Comparison of ENCODE assay signal across 9 cellular contexts in genomic region chr5:150142800-150143724, GRCh38. TPM values are rescaled to one million over a fixed set of nuclear protein-coding genes. Genes with fewer than 3 reads are reported as not detected.
A peak's percentile ranks its signal among the peaks of the same experiment; 100 is the strongest.
DNase-seq lines count a peak whose midpoint lies in the region; TF ChIP-seq lines count a peak whose summit lies in the region.
"Had no signal": no experiment of that assay in that cellular context is flagged by ENCODE, and none has a peak within 500 bp of the region (broad histone marks: within the 10 kb centered on the region; RNA-seq: fewer than 3 reads in every experiment).

No MANE protein-coding gene starts in this region.

- H3K4me1 ChIP-seq in BE2C = peaks cover 60% of the 10 kb centered on the region
- H3K4me1 ChIP-seq in neural progenitor cell = peaks cover 51% of the 10 kb centered on the region
- no peaks in the 10 kb centered on the region for H3K4me1 ChIP-seq in HAP-1

- peaks cover 2% of the 10 kb centered on the region for H3K36me3 Mint-ChIP-seq in neural progenitor cell

- H3K27ac ChIP-seq in epithelial cell of prostate = peak overlapping the region; percentile 88
- H3K27ac ChIP-seq in neural progenitor cell = no peak overlapping the region
- H3K27ac ChIP-seq: VCaP had no signal

- DNase-seq in BE2C (peak; percentile 88), OCI-M1 (lab: John Stamatoyannopoulos, UW) (peak; percentile 48), epithelial cell of prostate (ENCODE audit: low read depth, low spot score) (peak; percentile 29), neural progenitor cell (ENCODE audit: low spot score) (no peak), NCI-H2171 (lab: John Stamatoyannopoulos, UW) (no peak), HAP-1 (ENCODE audit: low spot score in 2 of 2) (no peak), inferior parietal cortex (ENCODE audit: extremely low spot score) (no peak)
- DNase-seq in central memory CD4-positive, alpha-beta T cell = no peak

- H3K27me3 ChIP-seq in BE2C (no peaks in the 10 kb centered on the region), neural progenitor cell (no peaks in the 10 kb centered on the region), HAP-1 (ENCODE audit: low read depth) (no peaks in the 10 kb centered on the region)

- H3K4me3 ChIP-seq in BE2C (ENCODE audit: low read depth, low read length) (no peak overlapping the region), neural progenitor cell (no peak overlapping the region), HAP-1 (no peak overlapping the region)

- no peaks in the 10 kb centered on the region for H3K79me2 ChIP-seq in neural progenitor cell (ENCODE audit: low read depth)

- no peak overlapping the region for H3K9ac ChIP-seq in neural progenitor cell

- H3K9me3 Mint-ChIP-seq in neural progenitor cell = no peaks in the 10 kb centered on the region

- H3K4me1 Mint-ChIP-seq in neural progenitor cell = peaks cover 75% of the 10 kb centered on the region

- TF ChIP-seq CTCF in BE2C (IDR thresholded peaks at IDR 0.05; ENCODE audit: low read depth, low read length) (no peak), neural progenitor cell (IDR thresholded peaks at IDR 0.05) (no peak)

- peak overlapping the region; percentile 58 for H3K27ac Mint-ChIP-seq in neural progenitor cell

- peaks cover 6% of the 10 kb centered on the region for H3K27me3 Mint-ChIP-seq in neural progenitor cell (ENCODE audit: insufficient read depth, low read depth)

- H2AFZ ChIP-seq in neural progenitor cell (replicated peaks) = no peak overlapping the region

- H3K36me3 ChIP-seq in BE2C (no peaks in the 10 kb centered on the region; the same call in 1 of the 2 replicates), neural progenitor cell (no peaks in the 10 kb centered on the region), HAP-1 (replicated peaks) (no peaks in the 10 kb centered on the region)

- no peak overlapping the region for H3K4me2 ChIP-seq in neural progenitor cell

- in situ Hi-C loops in HAP-1 (cut with MboI; ENCODE audit: low sequenced_read_pairs) = no loop called here

- H3K4me3 Mint-ChIP-seq in neural progenitor cell = no peak overlapping the region

- peaks cover 7% of the 10 kb centered on the region for H3F3A ChIP-seq in neural progenitor cell (ENCODE audit: low read depth)

- H3K9me3 ChIP-seq in BE2C = no peaks in the 10 kb centered on the region
- H3K9me3 ChIP-seq in neural progenitor cell (ENCODE audit: low read depth) = no peaks in the 10 kb centered on the region
- no peaks in the 10 kb centered on the region for H3K9me3 ChIP-seq in HAP-1

- H4K20me1 ChIP-seq in neural progenitor cell (ENCODE audit: low read depth) = no peaks in the 10 kb centered on the region

RNA-seq across cellular contexts. Expression of gene PDGFRB, which starts 12.6 kb away (rescaled TPM):
- polyA plus RNA-seq in BE2C (2012; ENCODE audit: insufficient read depth, insufficient read length, low read depth) = 187 TPM
- total RNA-seq in neural progenitor cell (ENCODE audit: low replicate concordance) = 8.9 and 16.6 TPM in 2 replicates

RNA-seq across cellular contexts. Expression of gene CDX1, which starts 23.5 kb away (rescaled TPM):
- polyA plus RNA-seq in BE2C (2012; ENCODE audit: insufficient read depth, insufficient read length, low read depth) = 3.6 TPM
- not detected in 2 replicates for total RNA-seq in neural progenitor cell (ENCODE audit: low replicate concordance)

RNA-seq across cellular contexts. Expression of gene SLC6A7, which starts 46.8 kb away (rescaled TPM):
- not detected for polyA plus RNA-seq in BE2C (2012; ENCODE audit: insufficient read depth, insufficient read length, low read depth)
- total RNA-seq in neural progenitor cell (ENCODE audit: low replicate concordance) = not detected in 2 replicates

RNA-seq across cellular contexts. Expression of gene CSF1R, which starts 56.7 kb away (rescaled TPM):
- polyA plus RNA-seq in BE2C (2012; ENCODE audit: insufficient read depth, insufficient read length, low read depth) = 0.69 TPM
- not detected in 2 replicates for total RNA-seq in neural progenitor cell (ENCODE audit: low replicate concordance)

Comparison
In these comparisons a context has a peak if more than half of its experiments do, and no peak if none do; other contexts are left out.
1. DNase-seq: peak in BE2C (single experiment), OCI-M1 (single experiment) and epithelial cell of prostate (single experiment); none in neural progenitor cell (single experiment), central memory CD4-positive, alpha-beta T cell (single experiment), NCI-H2171 (single experiment), HAP-1 (0 of 2) and inferior parietal cortex (single experiment).